ENCODE assay signal across 17 cellular contexts in the genomic region with DNA sequence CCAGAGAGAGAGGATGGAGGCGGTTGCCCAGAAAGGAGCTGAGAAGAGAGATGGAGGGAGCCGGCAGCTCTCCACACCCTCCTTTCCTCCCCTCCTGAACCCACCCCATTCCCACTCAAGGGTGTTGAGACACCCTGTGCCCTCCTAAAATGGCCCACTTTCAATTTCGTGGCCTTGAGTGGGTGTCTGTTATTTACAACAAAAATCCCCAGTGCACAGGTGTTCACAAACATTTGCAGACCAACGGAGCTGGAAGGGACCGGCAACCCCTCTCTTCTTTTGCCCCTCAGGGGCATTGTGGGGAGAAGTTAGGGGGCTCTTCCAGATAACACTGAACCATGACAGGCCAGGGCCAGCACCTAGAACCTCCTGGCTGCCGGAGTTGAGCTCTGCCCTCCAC.
DNase-seq lines count a peak whose midpoint lies in the region; ATAC-seq and TF ChIP-seq lines count a peak whose summit lies in the region.
"Had no signal": no experiment of that assay in that cellular context is flagged by ENCODE, and none has a peak within 500 bp of the region (broad histone marks: within the 10 kb centered on the region; RNA-seq: fewer than 3 reads in every experiment).

No MANE protein-coding gene starts in this region.

- peak overlapping the region; percentile 66 for H3K27ac Mint-ChIP-seq in stimulated activated memory B cell treated with anti-CD40 and anti-IgM and Interleukin-4, amounts not matched to agents 10 μg/mL and 1 μg/mL and 100 μg/mL, for 72 hours
- H3K27ac Mint-ChIP-seq: CD8-positive, alpha-beta T cell; T-helper 2 cell treated with Interferon-gamma antibody and Interleukin-4, amounts not matched to agents 5 μg/mL and 100 μg/mL, for 36 hours had no signal

- DNase-seq in PC-3 (no peak), SK-N-DZ (ENCODE audit: low spot score) (no peak), NCI-H2029 treated with DMSO at 0.1 percent for 48 hours (lab: John Stamatoyannopoulos, UW) (no peak), breast epithelium (ENCODE audit: low spot score in 2 of 2) (no peak)
- DNase-seq: CD8-positive, alpha-beta T cell; NCI-H1105 treated with DMSO at 0.1 percent for 48 hours; NCI-H187; NCI-H2171 treated with DMSO at 0.1 percent for 48 hours; NCI-H446 treated with DMSO at 0.1 percent for 48 hours; NCI-H748 treated with DMSO at 0.1 percent for 48 hours; SJCRH30; SW 1271 had no signal

- H3K9me3 ChIP-seq in PC-3 (ENCODE audit: low read length) (no peaks in the 10 kb centered on the region), breast epithelium (no peaks in the 10 kb centered on the region)
- H3K9me3 ChIP-seq: SJCRH30 had no signal

- no peaks in the 10 kb centered on the region for H3K36me3 Mint-ChIP-seq in stimulated activated memory B cell treated with anti-CD40 and anti-IgM and Interleukin-4, amounts not matched to agents 10 μg/mL and 1 μg/mL and 100 μg/mL, for 72 hours
- H3K36me3 Mint-ChIP-seq: CD8-positive, alpha-beta T cell had no signal

- H3K79me2 ChIP-seq in PC-3 (ENCODE audit: low read length): no peaks in the 10 kb centered on the region

- H3F3A ChIP-seq in PC-3 (ENCODE audit: low read length, unreplicated experiment): no peaks in the 10 kb centered on the region

- no peak overlapping the region for H3K27ac ChIP-seq in PC-3 (ENCODE audit: low read length)
- H3K27ac ChIP-seq in breast epithelium: no peak overlapping the region
- H3K27ac ChIP-seq: RWPE1, SJCRH30 had no signal

- H4K20me1 ChIP-seq in PC-3 (ENCODE audit: low read length): no peaks in the 10 kb centered on the region

- no TSS peak for BruUV-seq in PC-3 (replicated peaks; lab: Mats Ljungman, UMichigan)

- peaks cover 13% of the 10 kb centered on the region for H3K27me3 Mint-ChIP-seq in stimulated activated memory B cell treated with anti-CD40 and anti-IgM and Interleukin-4, amounts not matched to agents 10 μg/mL and 1 μg/mL and 100 μg/mL, for 72 hours

- POLR2A ChIA-PET in PC-3 (lab: Charles Lee; ENCODE audit: unreplicated experiment): no interaction called here

- intact Hi-C loops in PC-3 (cut with micrococcal nuclease) (no loop called here), breast epithelium (cut with DNase I; ENCODE audit: low total_unique reads) (no loop called here)

- TF ChIP-seq CTCF in PC-3 (conservative IDR thresholded peaks at IDR 0.05; ENCODE audit: low read depth, low read length): no peak
- no peak for TF ChIP-seq CTCF in breast epithelium (IDR thresholded peaks at IDR 0.05)

- no peaks in the 10 kb centered on the region for H3K36me3 ChIP-seq in PC-3 (ENCODE audit: low read depth, low read length)
- H3K36me3 ChIP-seq in breast epithelium: no peaks in the 10 kb centered on the region
- H3K36me3 ChIP-seq: SJCRH30 had no signal

- H2AFZ ChIP-seq in PC-3 (ENCODE audit: low read length): peak overlapping the region; percentile 12; the same call in 1 of the 2 replicates

- peak overlapping the region; percentile 53 for H3K4me3 Mint-ChIP-seq in stimulated activated memory B cell treated with anti-CD40 and anti-IgM and Interleukin-4, amounts not matched to agents 10 μg/mL and 1 μg/mL and 100 μg/mL, for 72 hours
- H3K4me3 Mint-ChIP-seq: CD8-positive, alpha-beta T cell; T-helper 2 cell treated with Interferon-gamma antibody and Interleukin-4, amounts not matched to agents 5 μg/mL and 100 μg/mL, for 36 hours had no signal

- H3K4me1 Mint-ChIP-seq in stimulated activated memory B cell treated with anti-CD40 and anti-IgM and Interleukin-4, amounts not matched to agents 10 μg/mL and 1 μg/mL and 100 μg/mL, for 72 hours: peaks cover 42% of the 10 kb centered on the region

- H3K4me1 ChIP-seq in PC-3 (ENCODE audit: insufficient read depth, low read length) (no peaks in the 10 kb centered on the region), breast epithelium (no peaks in the 10 kb centered on the region)
- H3K4me1 ChIP-seq: SJCRH30 had no signal

- no peak overlapping the region for H3K9ac ChIP-seq in PC-3 (ENCODE audit: low read length)

- no peak for TF ChIP-seq POLR2A in breast epithelium (IDR thresholded peaks at IDR 0.05)

- ATAC-seq in GM18867 (IDR thresholded peaks at IDR 0.05; ENCODE audit: unreplicated experiment) (peak; percentile 19), HG02763 (IDR thresholded peaks at IDR 0.05; ENCODE audit: unreplicated experiment) (peak; percentile 23), PC-3 (no peak)
- peak; percentile 54 for ATAC-seq in stimulated activated memory B cell treated with anti-CD40 and anti-IgM and Interleukin-4, amounts not matched to agents 10 μg/mL and 1 μg/mL and 100 μg/mL, for 72 hours
- ATAC-seq: CD8-positive, alpha-beta T cell had no signal

- H3K9me3 Mint-ChIP-seq in stimulated activated memory B cell treated with anti-CD40 and anti-IgM and Interleukin-4, amounts not matched to agents 10 μg/mL and 1 μg/mL and 100 μg/mL, for 72 hours: no peaks in the 10 kb centered on the region
- H3K9me3 Mint-ChIP-seq: CD8-positive, alpha-beta T cell had no signal

- H3K9me2 ChIP-seq in PC-3 (replicated peaks; ENCODE audit: low read length): no peaks in the 10 kb centered on the region

- H3K4me3 ChIP-seq in PC-3 (ENCODE audit: low read length) (no peak overlapping the region), breast epithelium (no peak overlapping the region)
- H3K4me3 ChIP-seq: SJCRH30 had no signal

- CTCF ChIA-PET in PC-3 (lab: Charles Lee): no interaction called here

- no peak overlapping the region for H3K4me2 ChIP-seq in PC-3 (ENCODE audit: low read length)

- H3K27me3 ChIP-seq in PC-3 (ENCODE audit: low read length) (no peaks in the 10 kb centered on the region), breast epithelium (no peaks in the 10 kb centered on the region)
